In genomic region chr2:208265807-208266640, GRCh38 we compare ENCODE assay signal across 1 cellular context.
TF ChIP-seq lines count a peak whose summit lies in the region.

Gene PIKFYVE, plus strand, starts transcription at chr2:208266255. Its CDS starts 5,265 bp downstream, at chr2:208271520.

TF ChIP-seq in HepG2, 621 proteins besides CTCF, POLR2A, EP300 and RAD21 (continued from another document and continues in another):
- TF ChIP-seq, protein P1, sequence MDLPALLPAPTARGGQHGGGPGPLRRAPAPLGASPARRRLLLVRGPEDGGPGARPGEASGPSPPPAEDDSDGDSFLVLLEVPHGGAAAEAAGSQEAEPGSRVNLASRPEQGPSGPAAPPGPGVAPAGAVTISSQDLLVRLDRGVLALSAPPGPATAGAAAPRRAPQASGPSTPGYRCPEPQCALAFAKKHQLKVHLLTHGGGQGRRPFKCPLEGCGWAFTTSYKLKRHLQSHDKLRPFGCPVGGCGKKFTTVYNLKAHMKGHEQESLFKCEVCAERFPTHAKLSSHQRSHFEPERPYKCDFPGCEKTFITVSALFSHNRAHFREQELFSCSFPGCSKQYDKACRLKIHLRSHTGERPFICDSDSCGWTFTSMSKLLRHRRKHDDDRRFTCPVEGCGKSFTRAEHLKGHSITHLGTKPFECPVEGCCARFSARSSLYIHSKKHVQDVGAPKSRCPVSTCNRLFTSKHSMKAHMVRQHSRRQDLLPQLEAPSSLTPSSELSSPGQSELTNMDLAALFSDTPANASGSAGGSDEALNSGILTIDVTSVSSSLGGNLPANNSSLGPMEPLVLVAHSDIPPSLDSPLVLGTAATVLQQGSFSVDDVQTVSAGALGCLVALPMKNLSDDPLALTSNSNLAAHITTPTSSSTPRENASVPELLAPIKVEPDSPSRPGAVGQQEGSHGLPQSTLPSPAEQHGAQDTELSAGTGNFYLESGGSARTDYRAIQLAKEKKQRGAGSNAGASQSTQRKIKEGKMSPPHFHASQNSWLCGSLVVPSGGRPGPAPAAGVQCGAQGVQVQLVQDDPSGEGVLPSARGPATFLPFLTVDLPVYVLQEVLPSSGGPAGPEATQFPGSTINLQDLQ (CRISPR knock-in tag; IDR thresholded peaks at IDR 0.05), result peak; percentile 95
- no peak for TF ChIP-seq RNF2 (conservative IDR thresholded peaks at IDR 0.05; ENCODE audit: low read depth)
- peak; percentile 83; the same call in 1 of the 2 replicates for TF ChIP-seq ZNF451 (CRISPR knock-in tag; IDR thresholded peaks at IDR 0.05)
- TF ChIP-seq ZNF10 (CRISPR knock-in tag; IDR thresholded peaks at IDR 0.05; ENCODE audit: borderline replicate concordance, low read depth), result 0 out of 2 replicates have a peak, but pooled peaks have one; percentile 73
- no peak for TF ChIP-seq ZNF468 (CRISPR knock-in tag; IDR thresholded peaks at IDR 0.05)
- peak in 1 of 2 experiments; percentile 35; a peak in 2 of 4 replicates for TF ChIP-seq MAFK (conservative IDR thresholded peaks at IDR 0.05 in 1 of 2, IDR thresholded peaks at IDR 0.05 in 1 of 2; ENCODE audit: low read length in 2 of 2)
- TF ChIP-seq RORA (CRISPR knock-in tag; IDR thresholded peaks at IDR 0.05), result no peak; the same call in 1 of the 2 replicates
- TF ChIP-seq ZNF800 (CRISPR knock-in tag; IDR thresholded peaks at IDR 0.05), result peak; percentile 72
- peak; percentile 14 for TF ChIP-seq ZEB1 (IDR thresholded peaks at IDR 0.05; ENCODE audit: insufficient replicate concordance, low read depth)
- TF ChIP-seq, protein P2, sequence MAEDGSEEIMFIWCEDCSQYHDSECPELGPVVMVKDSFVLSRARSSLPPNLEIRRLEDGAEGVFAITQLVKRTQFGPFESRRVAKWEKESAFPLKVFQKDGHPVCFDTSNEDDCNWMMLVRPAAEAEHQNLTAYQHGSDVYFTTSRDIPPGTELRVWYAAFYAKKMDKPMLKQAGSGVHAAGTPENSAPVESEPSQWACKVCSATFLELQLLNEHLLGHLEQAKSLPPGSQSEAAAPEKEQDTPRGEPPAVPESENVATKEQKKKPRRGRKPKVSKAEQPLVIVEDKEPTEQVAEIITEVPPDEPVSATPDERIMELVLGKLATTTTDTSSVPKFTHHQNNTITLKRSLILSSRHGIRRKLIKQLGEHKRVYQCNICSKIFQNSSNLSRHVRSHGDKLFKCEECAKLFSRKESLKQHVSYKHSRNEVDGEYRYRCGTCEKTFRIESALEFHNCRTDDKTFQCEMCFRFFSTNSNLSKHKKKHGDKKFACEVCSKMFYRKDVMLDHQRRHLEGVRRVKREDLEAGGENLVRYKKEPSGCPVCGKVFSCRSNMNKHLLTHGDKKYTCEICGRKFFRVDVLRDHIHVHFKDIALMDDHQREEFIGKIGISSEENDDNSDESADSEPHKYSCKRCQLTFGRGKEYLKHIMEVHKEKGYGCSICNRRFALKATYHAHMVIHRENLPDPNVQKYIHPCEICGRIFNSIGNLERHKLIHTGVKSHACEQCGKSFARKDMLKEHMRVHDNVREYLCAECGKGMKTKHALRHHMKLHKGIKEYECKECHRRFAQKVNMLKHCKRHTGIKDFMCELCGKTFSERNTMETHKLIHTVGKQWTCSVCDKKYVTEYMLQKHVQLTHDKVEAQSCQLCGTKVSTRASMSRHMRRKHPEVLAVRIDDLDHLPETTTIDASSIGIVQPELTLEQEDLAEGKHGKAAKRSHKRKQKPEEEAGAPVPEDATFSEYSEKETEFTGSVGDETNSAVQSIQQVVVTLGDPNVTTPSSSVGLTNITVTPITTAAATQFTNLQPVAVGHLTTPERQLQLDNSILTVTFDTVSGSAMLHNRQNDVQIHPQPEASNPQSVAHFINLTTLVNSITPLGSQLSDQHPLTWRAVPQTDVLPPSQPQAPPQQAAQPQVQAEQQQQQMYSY (CRISPR knock-in tag; IDR thresholded peaks at IDR 0.05), result no peak
- no peak for TF ChIP-seq THAP7 (CRISPR knock-in tag; IDR thresholded peaks at IDR 0.05)
- no peak for TF ChIP-seq PAX8 (CRISPR knock-in tag; IDR thresholded peaks at IDR 0.05; ENCODE audit: borderline replicate concordance)
- TF ChIP-seq HMG20B (CRISPR knock-in tag; conservative IDR thresholded peaks at IDR 0.05), result peak; percentile 87
- 0 out of 2 replicates have a peak, but pooled peaks have one; percentile 22 for TF ChIP-seq ZNF546 (CRISPR knock-in tag; conservative IDR thresholded peaks at IDR 0.05)
- TF ChIP-seq MED13 (CRISPR knock-in tag; IDR thresholded peaks at IDR 0.05), result peak; percentile 66; the same call in 1 of the 2 replicates
- no peak for TF ChIP-seq FLYWCH1 (CRISPR knock-in tag; IDR thresholded peaks at IDR 0.05)
- peak; percentile 89 for TF ChIP-seq THAP9 (CRISPR knock-in tag; IDR thresholded peaks at IDR 0.05; ENCODE audit: borderline replicate concordance)
- peak; percentile 96 for TF ChIP-seq KAT8 (CRISPR knock-in tag; IDR thresholded peaks at IDR 0.05)
- peak; percentile 85 for TF ChIP-seq KMT2A (CRISPR knock-in tag; IDR thresholded peaks at IDR 0.05)
- TF ChIP-seq ZNF274 (CRISPR knock-in tag; IDR thresholded peaks at IDR 0.05), result no peak; the same call in 1 of the 2 replicates
- TF ChIP-seq ZNF224 (CRISPR knock-in tag; IDR thresholded peaks at IDR 0.05), result peak; percentile 92; the same call in 1 of the 2 replicates
- TF ChIP-seq SIN3A (IDR thresholded peaks at IDR 0.05; ENCODE audit: borderline replicate concordance, low read depth, low read length), result peak; percentile 58
- TF ChIP-seq, protein P3, sequence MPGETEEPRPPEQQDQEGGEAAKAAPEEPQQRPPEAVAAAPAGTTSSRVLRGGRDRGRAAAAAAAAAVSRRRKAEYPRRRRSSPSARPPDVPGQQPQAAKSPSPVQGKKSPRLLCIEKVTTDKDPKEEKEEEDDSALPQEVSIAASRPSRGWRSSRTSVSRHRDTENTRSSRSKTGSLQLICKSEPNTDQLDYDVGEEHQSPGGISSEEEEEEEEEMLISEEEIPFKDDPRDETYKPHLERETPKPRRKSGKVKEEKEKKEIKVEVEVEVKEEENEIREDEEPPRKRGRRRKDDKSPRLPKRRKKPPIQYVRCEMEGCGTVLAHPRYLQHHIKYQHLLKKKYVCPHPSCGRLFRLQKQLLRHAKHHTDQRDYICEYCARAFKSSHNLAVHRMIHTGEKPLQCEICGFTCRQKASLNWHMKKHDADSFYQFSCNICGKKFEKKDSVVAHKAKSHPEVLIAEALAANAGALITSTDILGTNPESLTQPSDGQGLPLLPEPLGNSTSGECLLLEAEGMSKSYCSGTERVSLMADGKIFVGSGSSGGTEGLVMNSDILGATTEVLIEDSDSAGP (CRISPR knock-in tag; IDR thresholded peaks at IDR 0.05; ENCODE audit: borderline replicate concordance), result peak; percentile 98
- no peak; the same call in 1 of the 2 replicates for TF ChIP-seq NCOA1 (CRISPR knock-in tag; IDR thresholded peaks at IDR 0.05)
- TF ChIP-seq TAF15 (IDR thresholded peaks at IDR 0.05; ENCODE audit: low read depth, low read length, poor library complexity, severe bottlenecking), result no peak
- TF ChIP-seq SALL2 (CRISPR knock-in tag; IDR thresholded peaks at IDR 0.05), result peak; percentile 91
- TF ChIP-seq ZNF18 (CRISPR knock-in tag; IDR thresholded peaks at IDR 0.05; ENCODE audit: insufficient replicate concordance), result peak; percentile 92
- TF ChIP-seq, protein P4, sequence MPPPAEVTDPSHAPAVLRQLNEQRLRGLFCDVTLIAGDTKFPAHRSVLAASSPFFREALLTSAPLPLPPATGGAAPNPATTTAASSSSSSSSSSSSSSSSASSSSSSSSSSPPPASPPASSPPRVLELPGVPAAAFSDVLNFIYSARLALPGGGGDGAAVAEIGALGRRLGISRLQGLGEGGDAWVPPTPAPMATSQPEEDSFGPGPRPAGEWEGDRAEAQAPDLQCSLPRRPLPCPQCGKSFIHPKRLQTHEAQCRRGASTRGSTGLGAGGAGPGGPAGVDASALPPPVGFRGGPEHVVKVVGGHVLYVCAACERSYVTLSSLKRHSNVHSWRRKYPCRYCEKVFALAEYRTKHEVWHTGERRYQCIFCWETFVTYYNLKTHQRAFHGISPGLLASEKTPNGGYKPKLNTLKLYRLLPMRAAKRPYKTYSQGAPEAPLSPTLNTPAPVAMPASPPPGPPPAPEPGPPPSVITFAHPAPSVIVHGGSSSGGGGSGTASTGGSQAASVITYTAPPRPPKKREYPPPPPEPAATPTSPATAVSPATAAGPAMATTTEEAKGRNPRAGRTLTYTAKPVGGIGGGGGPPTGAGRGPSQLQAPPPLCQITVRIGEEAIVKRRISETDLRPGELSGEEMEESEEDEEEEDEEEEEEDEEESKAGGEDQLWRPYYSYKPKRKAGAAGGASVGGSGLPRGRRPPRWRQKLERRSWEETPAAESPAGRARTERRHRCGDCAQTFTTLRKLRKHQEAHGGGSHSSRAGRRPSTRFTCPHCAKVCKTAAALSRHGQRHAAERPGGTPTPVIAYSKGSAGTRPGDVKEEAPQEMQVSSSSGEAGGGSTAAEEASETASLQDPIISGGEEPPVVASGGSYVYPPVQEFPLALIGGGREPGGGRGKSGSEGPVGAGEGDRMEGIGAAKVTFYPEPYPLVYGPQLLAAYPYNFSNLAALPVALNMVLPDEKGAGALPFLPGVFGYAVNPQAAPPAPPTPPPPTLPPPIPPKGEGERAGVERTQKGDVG (CRISPR knock-in tag; IDR thresholded peaks at IDR 0.05; ENCODE audit: borderline replicate concordance), result peak; percentile 91; the same call in 1 of the 2 replicates
- TF ChIP-seq MYNN (CRISPR knock-in tag; IDR thresholded peaks at IDR 0.05; ENCODE audit: low read depth), result no peak; the same call in 1 of the 2 replicates
- TF ChIP-seq NFE2L1 (CRISPR knock-in tag; IDR thresholded peaks at IDR 0.05; ENCODE audit: borderline replicate concordance), result no peak; the same call in 1 of the 2 replicates
- peak; percentile 60 for TF ChIP-seq ZNF225 (CRISPR knock-in tag; IDR thresholded peaks at IDR 0.05)
- no peak for TF ChIP-seq ZNF616 (CRISPR knock-in tag; IDR thresholded peaks at IDR 0.05; ENCODE audit: low read depth)
- no peak for TF ChIP-seq SCMH1 (CRISPR knock-in tag; IDR thresholded peaks at IDR 0.05; ENCODE audit: borderline replicate concordance)
- no peak for TF ChIP-seq ZNF724P (CRISPR knock-in tag; IDR thresholded peaks at IDR 0.05; ENCODE audit: borderline replicate concordance)
- TF ChIP-seq, protein P5, sequence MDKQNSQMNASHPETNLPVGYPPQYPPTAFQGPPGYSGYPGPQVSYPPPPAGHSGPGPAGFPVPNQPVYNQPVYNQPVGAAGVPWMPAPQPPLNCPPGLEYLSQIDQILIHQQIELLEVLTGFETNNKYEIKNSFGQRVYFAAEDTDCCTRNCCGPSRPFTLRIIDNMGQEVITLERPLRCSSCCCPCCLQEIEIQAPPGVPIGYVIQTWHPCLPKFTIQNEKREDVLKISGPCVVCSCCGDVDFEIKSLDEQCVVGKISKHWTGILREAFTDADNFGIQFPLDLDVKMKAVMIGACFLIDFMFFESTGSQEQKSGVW (CRISPR knock-in tag; IDR thresholded peaks at IDR 0.05; ENCODE audit: borderline replicate concordance), result no peak; the same call in 1 of the 2 replicates
- no peak for TF ChIP-seq PHB2 (IDR thresholded peaks at IDR 0.05; ENCODE audit: partially characterized antibody)
- TF ChIP-seq ZNF383 (CRISPR knock-in tag; IDR thresholded peaks at IDR 0.05; ENCODE audit: borderline replicate concordance), result peak; percentile 14; the same call in 1 of the 2 replicates
